ENCODE assay signal across 20 cellular contexts in genomic region chr2:75513616-75514170, GRCh38. TPM values are rescaled to one million over a fixed set of nuclear protein-coding genes. Genes with fewer than 3 reads are reported as not detected.
"Had no signal": no experiment of that assay in that cellular context is flagged by ENCODE, and none has a peak within 500 bp of the region (broad histone marks: within the 10 kb centered on the region; RNA-seq: fewer than 3 reads in every experiment).

No MANE protein-coding gene starts in this region.

- H3K27ac Mint-ChIP-seq: activated B cell treated with CpG ODN at 0.5 μM for 24 hours; activated CD4-positive, alpha-beta memory T cell treated with anti-CD3 and anti-CD28 coated beads, Interleukin-2, amount 10 ng/mL, durations not matched to agents 7 days and 5 days; activated naive CD8-positive, alpha-beta T cell treated with anti-CD3 and anti-CD28 coated beads, Interleukin-2, amount 10 ng/mL, durations not matched to agents 7 days and 5 days; activated T-helper 17 cell treated with anti-CD3 and anti-CD28 coated beads, Interleukin-2, amount 50 U/mL, for 72 hours; natural killer cell treated with Interleukin-12 subunit alpha and Interleukin-12 subunit beta and Interleukin-15 and Interleukin-18, amount 100 ng/mL, for 72 hours; stimulated activated naive B cell treated with anti-CD40 and anti-IgM and Interleukin-4, amounts not matched to agents 10 μg/mL and 1 μg/mL and 100 μg/mL, for 72 hours had no signal

- H2AFZ ChIP-seq: parathyroid adenoma had no signal

- H3K27me3 Mint-ChIP-seq: activated naive CD8-positive, alpha-beta T cell treated with anti-CD3 and anti-CD28 coated beads, Interleukin-2, amount 10 ng/mL, durations not matched to agents 7 days and 5 days had no signal

- H3K9me3 ChIP-seq: neutrophil had no signal

- H3K36me3 ChIP-seq: breast epithelium, esophagus muscularis mucosa, neutrophil, sigmoid colon, spleen had no signal

- H3K27ac ChIP-seq: breast epithelium, esophagus muscularis mucosa, neutrophil, parathyroid adenoma, sigmoid colon, spleen had no signal

- H3K4me1 ChIP-seq: breast epithelium, esophagus muscularis mucosa, parathyroid adenoma, sigmoid colon, spleen had no signal

- H3K36me3 Mint-ChIP-seq: activated naive CD8-positive, alpha-beta T cell treated with anti-CD3 and anti-CD28 coated beads, Interleukin-2, amount 10 ng/mL, durations not matched to agents 7 days and 5 days had no signal

- H3K79me2 ChIP-seq: parathyroid adenoma had no signal

- H3K27me3 ChIP-seq: breast epithelium, esophagus muscularis mucosa, neutrophil, sigmoid colon, spleen had no signal

- DNase-seq: activated B cell treated with CpG ODN at 0.5 μM for 24 hours; activated CD4-positive, alpha-beta memory T cell treated with anti-CD3 and anti-CD28 coated beads, Interleukin-2, amount 10 ng/mL, durations not matched to agents 7 days and 5 days; activated CD4-positive, alpha-beta T cell treated with anti-CD3 and anti-CD28 coated beads for 4 hours; activated naive CD4-positive, alpha-beta T cell; activated naive CD8-positive, alpha-beta T cell treated with anti-CD3 and anti-CD28 coated beads, Interleukin-2, amount 10 ng/mL, durations not matched to agents 7 days and 5 days; activated T-cell treated with anti-CD3 and anti-CD28 coated beads, Interleukin-2, amount 50 U/mL, for 1 hour; effector CD4-positive, alpha-beta T cell; foreskin fibroblast; glutamatergic neuron; hippocampal formation; left cardiac atrium; sigmoid colon; spleen; stimulated activated naive B cell treated with anti-CD40 and anti-IgM and Interleukin-4, amounts not matched to agents 10 μg/mL and 1 μg/mL and 100 μg/mL, for 72 hours had no signal

- ATAC-seq: activated T-helper 17 cell treated with anti-CD3 and anti-CD28 coated beads, Interleukin-2, amount 50 U/mL, for 72 hours; left cardiac atrium; natural killer cell treated with Interleukin-12 subunit alpha and Interleukin-12 subunit beta and Interleukin-15 and Interleukin-18, amount 100 ng/mL, for 72 hours; stimulated activated naive B cell treated with anti-CD40 and anti-IgM and Interleukin-4, amounts not matched to agents 10 μg/mL and 1 μg/mL and 100 μg/mL, for 72 hours had no signal

- H3K9ac ChIP-seq: parathyroid adenoma had no signal

- H3K4me3 Mint-ChIP-seq: activated B cell treated with CpG ODN at 0.5 μM for 24 hours; activated CD4-positive, alpha-beta memory T cell treated with anti-CD3 and anti-CD28 coated beads, Interleukin-2, amount 10 ng/mL, durations not matched to agents 7 days and 5 days; activated naive CD8-positive, alpha-beta T cell treated with anti-CD3 and anti-CD28 coated beads, Interleukin-2, amount 10 ng/mL, durations not matched to agents 7 days and 5 days; activated T-helper 17 cell treated with anti-CD3 and anti-CD28 coated beads, Interleukin-2, amount 50 U/mL, for 72 hours; natural killer cell treated with Interleukin-12 subunit alpha and Interleukin-12 subunit beta and Interleukin-15 and Interleukin-18, amount 100 ng/mL, for 72 hours; stimulated activated naive B cell treated with anti-CD40 and anti-IgM and Interleukin-4, amounts not matched to agents 10 μg/mL and 1 μg/mL and 100 μg/mL, for 72 hours had no signal

- H3K4me3 ChIP-seq: breast epithelium, esophagus muscularis mucosa, sigmoid colon, spleen had no signal

- H3K4me1 Mint-ChIP-seq: activated B cell treated with CpG ODN at 0.5 μM for 24 hours; activated CD4-positive, alpha-beta memory T cell treated with anti-CD3 and anti-CD28 coated beads, Interleukin-2, amount 10 ng/mL, durations not matched to agents 7 days and 5 days; activated naive CD8-positive, alpha-beta T cell treated with anti-CD3 and anti-CD28 coated beads, Interleukin-2, amount 10 ng/mL, durations not matched to agents 7 days and 5 days; activated T-helper 17 cell treated with anti-CD3 and anti-CD28 coated beads, Interleukin-2, amount 50 U/mL, for 72 hours; stimulated activated naive B cell treated with anti-CD40 and anti-IgM and Interleukin-4, amounts not matched to agents 10 μg/mL and 1 μg/mL and 100 μg/mL, for 72 hours had no signal

RNA-seq across cellular contexts. Expression of gene EVA1A, which starts 47.0 kb away (rescaled TPM):
- total RNA-seq: activated B cell treated with CpG ODN at 0.5 μM for 24 hours; activated CD4-positive, alpha-beta memory T cell treated with anti-CD3 and anti-CD28 coated beads, Interleukin-2, amount 10 ng/mL, durations not matched to agents 7 days and 5 days; activated naive CD8-positive, alpha-beta T cell treated with anti-CD3 and anti-CD28 coated beads, Interleukin-2, amount 10 ng/mL, durations not matched to agents 7 days and 5 days; activated T-helper 17 cell treated with anti-CD3 and anti-CD28 coated beads, Interleukin-2, amount 50 U/mL, for 72 hours; natural killer cell treated with Interleukin-12 subunit alpha and Interleukin-12 subunit beta and Interleukin-15 and Interleukin-18, amount 100 ng/mL, for 72 hours had no signal
